In genomic region chrX:39936886-39937770, GRCh38 we compare ENCODE assay signal across 8 cellular contexts.
DNase-seq lines count a peak whose midpoint lies in the region; ATAC-seq and TF ChIP-seq lines count a peak whose summit lies in the region.

No MANE protein-coding gene starts in this region.

- CTCF ChIA-PET in naive thymus-derived CD4-positive, alpha-beta T cell (lab: Charles Lee), result no interaction called here

- no peak for TF ChIP-seq CTCF in prostate gland (IDR thresholded peaks at IDR 0.05)

- DNase-seq in activated CD4-positive, CD25-positive, alpha-beta regulatory T cell treated with anti-CD3 and anti-CD28 coated beads, Interleukin-2, amount 50 U/mL, for 72 hours, result peak; percentile 34
- DNase-seq in naive thymus-derived CD4-positive, alpha-beta T cell, result peak in 3 of 9 donors; percentile 2 to 14 (median 8)
- DNase-seq in SIG-M5 treated with dmso at 0.1 percent for 504 hours (lab: John Stamatoyannopoulos, UW; ENCODE audit: unreplicated experiment) (no peak), HK-2 (ENCODE audit: unreplicated experiment) (no peak), prostate gland (ENCODE audit: low spot score) (no peak), SW 1271 (lab: John Stamatoyannopoulos, UW) (no peak)

- H3K36me3 ChIP-seq in naive thymus-derived CD4-positive, alpha-beta T cell (ENCODE audit: control insufficient read depth in 2 of 3, insufficient read depth in 3 of 3, low read length in 3 of 3), result no peaks in the 10 kb centered on the region
- H3K36me3 ChIP-seq in prostate gland, result no peaks in the 10 kb centered on the region

- peaks cover 0 to 6% of the 10 kb centered on the region in 2 donors for H3K4me1 ChIP-seq in naive thymus-derived CD4-positive, alpha-beta T cell (ENCODE audit: control insufficient read depth in 2 of 2, insufficient read depth in 2 of 2, low read length in 2 of 2)
- no peaks in the 10 kb centered on the region for H3K4me1 ChIP-seq in prostate gland (replicated peaks)

- 52% methylated on average over 14 of the region's 18 CpGs for WGBS in prostate gland

- H3K4me1 Mint-ChIP-seq in naive thymus-derived CD4-positive, alpha-beta T cell, result peaks cover 0 to 16% (median 10%) of the 10 kb centered on the region in 7 donors

- intact Hi-C loops in naive thymus-derived CD4-positive, alpha-beta T cell (cut with micrococcal nuclease), result loop anchor here (5.0 to 10.0 kb wide), 2 partner anchors 65 to 82 kb away; no protein-coding TSS in a partner anchor
- intact Hi-C loops in prostate gland (cut with DNase I), result no loop called here

- no peaks in the 10 kb centered on the region for H3K9me3 Mint-ChIP-seq in naive thymus-derived CD4-positive, alpha-beta T cell

- H3K4me3 Mint-ChIP-seq in naive thymus-derived CD4-positive, alpha-beta T cell, result peak overlapping the region; percentile 74 to 84 (median 77)

- no peaks in the 10 kb centered on the region for H3K27me3 Mint-ChIP-seq in naive thymus-derived CD4-positive, alpha-beta T cell

- no peaks in the 10 kb centered on the region for H3K36me3 Mint-ChIP-seq in naive thymus-derived CD4-positive, alpha-beta T cell

- peak overlapping the region; percentile 50 for H3K4me3 ChIP-seq in naive thymus-derived CD4-positive, alpha-beta T cell (ENCODE audit: low read length)
- H3K4me3 ChIP-seq in prostate gland, result no peak overlapping the region

- H3K27ac Mint-ChIP-seq in naive thymus-derived CD4-positive, alpha-beta T cell, result peak overlapping the region; percentile 22 to 89 (median 81)

- ATAC-seq in GM18861 (IDR thresholded peaks at IDR 0.05; ENCODE audit: unreplicated experiment) (peak; percentile 89), HG02759 (IDR thresholded peaks at IDR 0.05; ENCODE audit: unreplicated experiment) (peak; percentile 78)
- ATAC-seq in naive thymus-derived CD4-positive, alpha-beta T cell, result peak; percentile 58

- POLR2A ChIA-PET in naive thymus-derived CD4-positive, alpha-beta T cell (lab: Charles Lee), result no interaction called here

- H3K9me3 ChIP-seq in naive thymus-derived CD4-positive, alpha-beta T cell (ENCODE audit: control insufficient read depth in 2 of 3, low read length in 3 of 3), result no peaks in the 10 kb centered on the region
- H3K9me3 ChIP-seq in prostate gland, result no peaks in the 10 kb centered on the region

- no peaks in the 10 kb centered on the region for H3K27me3 ChIP-seq in naive thymus-derived CD4-positive, alpha-beta T cell (ENCODE audit: control insufficient read depth in 2 of 2, insufficient read depth in 2 of 2, low read length in 2 of 2)
- H3K27me3 ChIP-seq in prostate gland (replicated peaks; ENCODE audit: insufficient read depth), result no peaks in the 10 kb centered on the region

- H3K27ac ChIP-seq in naive thymus-derived CD4-positive, alpha-beta T cell (ENCODE audit: low read depth, low read length), result peak overlapping the region; percentile 55
- H3K27ac ChIP-seq in prostate gland, result no peak overlapping the region

- TF ChIP-seq POLR2A in prostate gland (IDR thresholded peaks at IDR 0.05), result no peak
